In genomic region chr22:37401401-37401859, GRCh38 we compare ENCODE assay signal across 18 cellular contexts. TPM values are rescaled to one million over a fixed set of nuclear protein-coding genes. Genes with fewer than 3 reads are reported as not detected.
DNase-seq lines count a peak whose midpoint lies in the region; ATAC-seq, FAIRE-seq and TF ChIP-seq lines count a peak whose summit lies in the region.
"Had no signal": no experiment of that assay in that cellular context is flagged by ENCODE, and none has a peak within 500 bp of the region (broad histone marks: within the 10 kb centered on the region; RNA-seq: fewer than 3 reads in every experiment).

No MANE protein-coding gene starts in this region.

- peak overlapping the region; percentile 81 for H3K18ac ChIP-seq in neuronal stem cell (ENCODE audit: low read length)

- intact Hi-C loops in heart left ventricle (cut with DNase I) = no loop called here

- H3K79me1 ChIP-seq in neuronal stem cell (ENCODE audit: low read depth, low read length) = no peaks in the 10 kb centered on the region

- DNase-seq in GM23248 (peak; percentile 39), cardiac fibroblast (ENCODE audit: low read depth in 2 of 2) (peak; percentile 27 to 79), heart left ventricle (peak in 3 of 5 donors; percentile 33 to 75 (median 36)), neuronal stem cell (ENCODE audit: low spot score) (no peak), islet precursor cell (no peak), GM12891 (ENCODE audit: insufficient read length, low spot score) (no peak)
- DNase-seq: activated CD8-positive, alpha-beta T cell treated with anti-CD3 and anti-CD28 coated beads, Interleukin-2, amount 10 ng/mL, durations not matched to agents 7 days and 5 days; CD4-positive, CD25-positive, alpha-beta regulatory T cell; cortex of kidney; head of caudate nucleus; KG1; NCI-H748 treated with DMSO at 0.1 percent for 48 hours; psoas muscle; stomach had no signal

- peak overlapping the region; percentile 40 for H2AK5ac ChIP-seq in neuronal stem cell (ENCODE audit: low read depth, low read length)

- no peak overlapping the region for H3K27ac ChIP-seq in GM23248
- no peak overlapping the region for H3K27ac ChIP-seq in heart left ventricle
- no peak overlapping the region for H3K27ac ChIP-seq in neuronal stem cell (replicated peaks; ENCODE audit: low read length)
- H3K27ac ChIP-seq: psoas muscle, stomach had no signal

- H3K4me1 ChIP-seq in GM23248 (ENCODE audit: insufficient read depth) (0 out of 2 replicates have a peak, but pooled peaks cover 4% of the 10 kb centered on the region), heart left ventricle (peaks cover 0 to 6% (median 0%) of the 10 kb centered on the region in 12 donors), neuronal stem cell (ENCODE audit: control insufficient read depth in 2 of 2, insufficient read depth in 1 of 2, low read depth in 1 of 2, low read length in 2 of 2) (peaks cover 0 to 19% of the 10 kb centered on the region in 2 donors)
- H3K4me1 ChIP-seq: psoas muscle had no signal

- H3K27me3 ChIP-seq in GM23248 (replicated peaks; ENCODE audit: insufficient read depth) (no peaks in the 10 kb centered on the region), heart left ventricle (peaks cover 0 to 39% (median 0%) of the 10 kb centered on the region in 9 donors), neuronal stem cell (ENCODE audit: control insufficient read depth in 3 of 3, insufficient read depth in 3 of 3, low read depth in 1 of 3, low read length in 3 of 3) (peaks cover 0 to 69% (median 2%) of the 10 kb centered on the region in 3 experiments)

- no peak overlapping the region for H2AFZ ChIP-seq in GM23248
- no peak overlapping the region for H2AFZ ChIP-seq in neuronal stem cell (ENCODE audit: low read length)

- H3K9ac ChIP-seq in GM23248 (no peak overlapping the region), neuronal stem cell (ENCODE audit: low read depth, low read length, poor library complexity) (no peak overlapping the region)

- peak overlapping the region; percentile 35 for H2BK120ac ChIP-seq in neuronal stem cell (ENCODE audit: low read depth, low read length)

- WGBS in GM23248 (ENCODE audit: low coverage in 1 of 2, low lambda C conversion rate in 2 of 2, missing lambda C conversion rate in 2 of 2), 2 experiments = 54 to 57% methylated on average over 10 of the region's 10 CpGs
- 62 to 71% (median 66%) methylated on average over 9 to 10 of the region's 10 CpGs for WGBS in heart left ventricle, 4 donors
- WGBS in neuronal stem cell (ENCODE audit: extremely low coverage in 2 of 2, insufficient read length in 2 of 2, insufficient replicate concordance in 1 of 2), 2 donors = no CpG with 5 or more reads among the region's 10 CpGs

- H3F3A ChIP-seq in GM23248 (ENCODE audit: insufficient read depth) = no peaks in the 10 kb centered on the region

- no peak for TF ChIP-seq CTCF in cardiac fibroblast (IDR thresholded peaks at IDR 0.05; ENCODE audit: low read depth, low read length)
- TF ChIP-seq CTCF in heart left ventricle (IDR thresholded peaks at IDR 0.05) = no peak

- peak overlapping the region; percentile 84 for H2BK15ac ChIP-seq in neuronal stem cell (ENCODE audit: low read length)

- no peak overlapping the region for H4K8ac ChIP-seq in neuronal stem cell (ENCODE audit: low read depth, low read length)

- H3K23ac ChIP-seq in neuronal stem cell (ENCODE audit: low read depth, low read length, poor library complexity) = no peak overlapping the region

- in situ Hi-C loops in GM23248 (cut with MboI) = no loop called here

- no peak for TF ChIP-seq POLR2A in heart left ventricle (IDR thresholded peaks at IDR 0.05)
- no peak for TF ChIP-seq POLR2A in GM12891 (IDR thresholded peaks at IDR 0.05; ENCODE audit: low read depth, low read length)

- no peak overlapping the region for H3K4me3 ChIP-seq in GM23248
- no peak overlapping the region for H3K4me3 ChIP-seq in cardiac fibroblast (replicated peaks in 1 of 2; ENCODE audit: low read depth in 2 of 2, low read length in 2 of 2)
- no peak overlapping the region for H3K4me3 ChIP-seq in heart left ventricle
- H3K4me3 ChIP-seq in neuronal stem cell (ENCODE audit: low read length in 2 of 2) = no peak overlapping the region
- H3K4me3 ChIP-seq: psoas muscle, stomach had no signal

- no peak overlapping the region for H2BK5ac ChIP-seq in neuronal stem cell (ENCODE audit: low read length)

- H3K4ac ChIP-seq in neuronal stem cell (ENCODE audit: low read length) = no peak overlapping the region

- peak overlapping the region; percentile 74 for H3K14ac ChIP-seq in neuronal stem cell (ENCODE audit: low read length)

- no peaks in the 10 kb centered on the region for H4K20me1 ChIP-seq in GM23248 (ENCODE audit: insufficient read depth)

- H3K4me2 ChIP-seq in GM23248 (ENCODE audit: unreplicated experiment) (no peak overlapping the region), neuronal stem cell (ENCODE audit: insufficient read depth, low read length, poor library complexity, severe bottlenecking) (no peak overlapping the region)

- no peak overlapping the region for H2BK12ac ChIP-seq in neuronal stem cell (ENCODE audit: low read length)

- no peaks in the 10 kb centered on the region for H3K9me2 ChIP-seq in GM23248 (ENCODE audit: insufficient read depth)

- H4K91ac ChIP-seq in neuronal stem cell (ENCODE audit: low read depth, low read length, poor library complexity) = no peak overlapping the region

- FAIRE-seq in GM12891 (lab: Jason Lieb, UNC) = no peak

- no peaks in the 10 kb centered on the region for H3K36me3 ChIP-seq in GM23248 (ENCODE audit: low read depth)
- H3K36me3 ChIP-seq in heart left ventricle = no peaks in the 10 kb centered on the region
- no peaks in the 10 kb centered on the region for H3K36me3 ChIP-seq in neuronal stem cell (replicated peaks in 1 of 2; ENCODE audit: control insufficient read depth in 2 of 2, insufficient read depth in 2 of 2, low read length in 2 of 2)
- H3K36me3 ChIP-seq: stomach had no signal

- H3K79me2 ChIP-seq in GM23248 (ENCODE audit: insufficient read depth) = no peaks in the 10 kb centered on the region

- ATAC-seq in heart left ventricle = peak in 3 of 4 donors; percentile 41 to 68 (median 58)
- ATAC-seq in GM18502 (IDR thresholded peaks at IDR 0.05; ENCODE audit: poor library complexity, unreplicated experiment) = no peak
- ATAC-seq in GM19035 (IDR thresholded peaks at IDR 0.05; ENCODE audit: unreplicated experiment) = no peak
- ATAC-seq: activated CD8-positive, alpha-beta T cell treated with anti-CD3 and anti-CD28 coated beads, Interleukin-2, amount 10 ng/mL, durations not matched to agents 7 days and 5 days; Panc1; psoas muscle had no signal

- H3K9me3 ChIP-seq in GM23248 (ENCODE audit: low read depth) (no peaks in the 10 kb centered on the region), heart left ventricle (no peaks in the 10 kb centered on the region), neuronal stem cell (replicated peaks in 1 of 2; ENCODE audit: control insufficient read depth in 2 of 2, insufficient read depth in 1 of 2, low read depth in 1 of 2, low read length in 2 of 2) (no peaks in the 10 kb centered on the region)
- H3K9me3 ChIP-seq: psoas muscle, stomach had no signal

TF ChIP-seq in GM12891, 5 proteins besides CTCF, POLR2A, EP300 and RAD21:
- no peak for TF ChIP-seq TAF1 (IDR thresholded peaks at IDR 0.05; ENCODE audit: low read depth, low read length)
- no peak for TF ChIP-seq SPI1 (IDR thresholded peaks at IDR 0.05; ENCODE audit: low read depth, low read length)
- TF ChIP-seq POLR2AphosphoS5 (IDR thresholded peaks at IDR 0.05; ENCODE audit: low read depth, low read length) = no peak
- TF ChIP-seq POU2F2 (IDR thresholded peaks at IDR 0.05; ENCODE audit: low read depth, low read length) = no peak
- TF ChIP-seq PAX5 (IDR thresholded peaks at IDR 0.05; ENCODE audit: insufficient read depth, low read length, severe bottlenecking) = no peak

RNA-seq across cellular contexts. Expression of gene ELFN2, which starts 25.8 kb away (rescaled TPM):
- total RNA-seq in GM23248 (2014; rRNA removed; shearing (Covaris generic)) = 0.89 and 1.1 TPM in 2 replicates
- 0.19 and 0.48 TPM in 2 replicates for polyA plus RNA-seq in GM23248 (2016; fragmentation: Nextera tagmentation; extraction: Ambion mirVana)
- under 1 TPM in 5 of 9 donors, not detected in 4; 0.02 to 0.72 (median 0.06) TPM for total RNA-seq in heart left ventricle
- under 1 TPM; 0.01 to 0.04 TPM for polyA plus RNA-seq in heart left ventricle
- 0.78 TPM for polyA plus RNA-seq in neuronal stem cell (2013, experiment 1 of 2)
- polyA plus RNA-seq in neuronal stem cell (2013, experiment 2 of 2) = 0.86 TPM
- 0.01 TPM for polyA plus RNA-seq in GM12891 (2012; ENCODE audit: low read depth, missing spikeins)
- total RNA-seq: A673, psoas muscle had no signal
- polyA plus RNA-seq: CD4-positive, CD25-positive, alpha-beta regulatory T cell had no signal

Comparison
In these comparisons a context has a peak if more than half of its experiments do, and no peak if none do; other contexts are left out.
1. DNase-seq: peak in GM23248 (single experiment), cardiac fibroblast (2 of 2) and heart left ventricle (3 of 5); none in neuronal stem cell (single experiment), islet precursor cell (single experiment) and GM12891 (single experiment).
2. ATAC-seq: peak in heart left ventricle (3 of 4); none in GM18502 (single experiment) and GM19035 (single experiment).